17 cellular contexts compared by ENCODE assay signal in the genomic region with DNA sequence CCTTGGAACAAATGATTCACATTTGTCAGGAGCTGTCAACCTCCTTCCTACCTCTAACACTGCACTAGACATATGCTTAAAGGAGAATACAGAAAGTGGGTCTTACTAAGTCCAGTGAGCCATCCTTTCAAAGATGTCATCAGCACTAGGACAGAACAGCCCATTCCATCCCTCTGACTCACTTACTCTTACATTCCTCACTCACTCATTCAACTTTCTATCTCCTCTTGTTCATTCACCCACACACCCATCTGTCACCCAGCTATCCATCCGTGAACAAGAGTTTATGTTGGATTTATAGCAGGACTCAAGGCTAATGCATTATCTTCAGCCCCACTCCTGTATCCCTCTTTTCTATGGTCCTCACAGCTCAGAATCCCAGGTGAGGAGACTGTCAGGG. TPM values are rescaled to one million over a fixed set of nuclear protein-coding genes. Genes with fewer than 3 reads are reported as not detected.
DNase-seq lines count a peak whose midpoint lies in the region; TF ChIP-seq lines count a peak whose summit lies in the region.
"Had no signal": no experiment of that assay in that cellular context is flagged by ENCODE, and none has a peak within 500 bp of the region (broad histone marks: within the 10 kb centered on the region; RNA-seq: fewer than 3 reads in every experiment).

No MANE protein-coding gene starts in this region.

- H3K9me3 ChIP-seq in BE2C, result no peaks in the 10 kb centered on the region
- H3K9me3 ChIP-seq: adrenal gland, mucosa of descending colon had no signal

- POLR2A ChIA-PET in AG04449 (lab: Yijun Ruan, JAX), result interaction anchor here (0.7 to 1.1 kb wide), 5 partner anchors 13 to 71 kb away, joined by 3 to 4 read pairs (median 3); no protein-coding TSS in a partner anchor

- no peak overlapping the region for H3K4me3 ChIP-seq in AG04449 (ENCODE audit: low read depth, low read length)
- no peak overlapping the region for H3K4me3 ChIP-seq in brain microvascular endothelial cell (ENCODE audit: low read depth, low read length)
- H3K4me3 ChIP-seq in BE2C (ENCODE audit: low read depth, low read length), result no peak overlapping the region
- H3K4me3 ChIP-seq: adrenal gland, mucosa of descending colon had no signal

- H3K4me1 ChIP-seq in BE2C, result no peaks in the 10 kb centered on the region
- H3K4me1 ChIP-seq: adrenal gland had no signal

- no peak overlapping the region for H3K27ac ChIP-seq in brain microvascular endothelial cell
- H3K27ac ChIP-seq: adrenal gland had no signal

- in situ Hi-C loops in brain microvascular endothelial cell (cut with HindIII; ENCODE audit: low pct_ligation_motif_present, low sequenced_read_pairs), result no loop called here

- TF ChIP-seq CTCF in AG04449 (IDR thresholded peaks at IDR 0.05; ENCODE audit: insufficient read depth, low read length, missing control alignments) (no peak), brain microvascular endothelial cell (IDR thresholded peaks at IDR 0.05; ENCODE audit: low read depth, low read length, missing control alignments) (no peak), BE2C (IDR thresholded peaks at IDR 0.05; ENCODE audit: low read depth, low read length) (no peak)

- CTCF ChIA-PET in AG04449 (lab: Yijun Ruan, JAX), result interaction anchor here (1.0 to 5.8 kb wide), 3 partner anchors 10 to 35 kb away, joined by 3 to 35 read pairs (median 5); no protein-coding TSS in a partner anchor

- no peaks in the 10 kb centered on the region for H3K36me3 ChIP-seq in brain microvascular endothelial cell (replicated peaks)
- no peaks in the 10 kb centered on the region for H3K36me3 ChIP-seq in BE2C
- H3K36me3 ChIP-seq: adrenal gland had no signal

- DNase-seq in AG04449 (ENCODE audit: low read depth, low spot score) (peak; percentile 51), HS-5 (ENCODE audit: low read depth) (peak; percentile 92), brain microvascular endothelial cell (peak; percentile 88), iris pigment epithelial cell (ENCODE audit: low read depth) (peak; percentile 84), NCI-H526 (lab: John Stamatoyannopoulos, UW) (no peak), BE2C (no peak), HK-2 (ENCODE audit: unreplicated experiment) (no peak), SIG-M5 (lab: John Stamatoyannopoulos, UW) (no peak)
- DNase-seq: activated B cell treated with CpG ODN at 0.5 μM for 24 hours; adrenal gland; C1 segment of cervical spinal cord; effector CD8-positive, alpha-beta T cell; GF-D8; H7; mucosa of descending colon; NCI-H1105; NCI-H510A had no signal

- H3K27me3 ChIP-seq in brain microvascular endothelial cell (replicated peaks) (no peaks in the 10 kb centered on the region), BE2C (no peaks in the 10 kb centered on the region)
- H3K27me3 ChIP-seq: adrenal gland had no signal

RNA-seq across cellular contexts. Expression of gene INSC, which starts 9.1 kb away (rescaled TPM):
- not detected for polyA plus RNA-seq in BE2C (2012; ENCODE audit: insufficient read depth, insufficient read length, low read depth)

RNA-seq across cellular contexts. Expression of gene CALCB, which starts 50.5 kb away (rescaled TPM):
- 0.56 TPM for polyA plus RNA-seq in BE2C (2012; ENCODE audit: insufficient read depth, insufficient read length, low read depth)

Comparison
In these comparisons a context has a peak if more than half of its experiments do, and no peak if none do; other contexts are left out.
1. DNase-seq: peak in AG04449 (single experiment), HS-5 (single experiment), brain microvascular endothelial cell (single experiment) and iris pigment epithelial cell (single experiment); none in NCI-H526 (0 of 2), BE2C (single experiment), HK-2 (single experiment) and SIG-M5 (single experiment).